ENCODE assay signal across 1 cellular context in the genomic region with DNA sequence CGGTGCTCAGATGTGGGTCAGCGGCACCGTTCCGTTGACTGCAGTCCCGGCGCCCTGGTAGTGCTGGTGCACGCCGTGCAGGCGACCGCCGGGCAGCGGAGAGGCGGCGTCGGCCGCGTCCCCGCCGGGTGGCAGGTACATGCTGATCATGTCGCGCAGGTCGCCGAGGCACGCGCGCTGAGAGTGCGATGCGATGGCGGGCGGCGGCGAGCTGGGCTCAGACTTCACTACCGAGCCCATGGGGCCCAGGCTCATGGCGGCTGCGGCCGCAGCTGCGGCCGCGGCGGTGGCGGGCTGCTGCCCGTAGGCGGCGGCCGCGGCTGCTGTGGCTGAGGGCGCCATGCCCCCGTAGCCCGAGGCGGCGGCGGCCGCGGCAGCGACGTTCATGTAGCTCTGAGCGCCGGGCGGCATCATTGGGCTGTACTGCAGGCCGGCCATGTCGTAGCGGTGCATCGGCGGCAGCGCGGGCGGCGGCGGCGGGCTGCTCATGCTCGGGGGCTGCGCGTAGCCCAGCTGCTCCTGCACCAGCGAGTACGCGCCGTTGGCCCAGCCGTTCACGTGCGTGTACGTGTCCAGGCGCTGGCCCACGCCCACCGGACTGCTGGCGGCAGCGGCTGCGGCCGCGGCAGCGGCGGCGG.
TF ChIP-seq lines count a peak whose summit lies in the region.

No MANE protein-coding gene starts in this region.

TF ChIP-seq in GM23338, 12 proteins besides CTCF, POLR2A, EP300 and RAD21 (continued from another document):
- TF ChIP-seq, protein P1, sequence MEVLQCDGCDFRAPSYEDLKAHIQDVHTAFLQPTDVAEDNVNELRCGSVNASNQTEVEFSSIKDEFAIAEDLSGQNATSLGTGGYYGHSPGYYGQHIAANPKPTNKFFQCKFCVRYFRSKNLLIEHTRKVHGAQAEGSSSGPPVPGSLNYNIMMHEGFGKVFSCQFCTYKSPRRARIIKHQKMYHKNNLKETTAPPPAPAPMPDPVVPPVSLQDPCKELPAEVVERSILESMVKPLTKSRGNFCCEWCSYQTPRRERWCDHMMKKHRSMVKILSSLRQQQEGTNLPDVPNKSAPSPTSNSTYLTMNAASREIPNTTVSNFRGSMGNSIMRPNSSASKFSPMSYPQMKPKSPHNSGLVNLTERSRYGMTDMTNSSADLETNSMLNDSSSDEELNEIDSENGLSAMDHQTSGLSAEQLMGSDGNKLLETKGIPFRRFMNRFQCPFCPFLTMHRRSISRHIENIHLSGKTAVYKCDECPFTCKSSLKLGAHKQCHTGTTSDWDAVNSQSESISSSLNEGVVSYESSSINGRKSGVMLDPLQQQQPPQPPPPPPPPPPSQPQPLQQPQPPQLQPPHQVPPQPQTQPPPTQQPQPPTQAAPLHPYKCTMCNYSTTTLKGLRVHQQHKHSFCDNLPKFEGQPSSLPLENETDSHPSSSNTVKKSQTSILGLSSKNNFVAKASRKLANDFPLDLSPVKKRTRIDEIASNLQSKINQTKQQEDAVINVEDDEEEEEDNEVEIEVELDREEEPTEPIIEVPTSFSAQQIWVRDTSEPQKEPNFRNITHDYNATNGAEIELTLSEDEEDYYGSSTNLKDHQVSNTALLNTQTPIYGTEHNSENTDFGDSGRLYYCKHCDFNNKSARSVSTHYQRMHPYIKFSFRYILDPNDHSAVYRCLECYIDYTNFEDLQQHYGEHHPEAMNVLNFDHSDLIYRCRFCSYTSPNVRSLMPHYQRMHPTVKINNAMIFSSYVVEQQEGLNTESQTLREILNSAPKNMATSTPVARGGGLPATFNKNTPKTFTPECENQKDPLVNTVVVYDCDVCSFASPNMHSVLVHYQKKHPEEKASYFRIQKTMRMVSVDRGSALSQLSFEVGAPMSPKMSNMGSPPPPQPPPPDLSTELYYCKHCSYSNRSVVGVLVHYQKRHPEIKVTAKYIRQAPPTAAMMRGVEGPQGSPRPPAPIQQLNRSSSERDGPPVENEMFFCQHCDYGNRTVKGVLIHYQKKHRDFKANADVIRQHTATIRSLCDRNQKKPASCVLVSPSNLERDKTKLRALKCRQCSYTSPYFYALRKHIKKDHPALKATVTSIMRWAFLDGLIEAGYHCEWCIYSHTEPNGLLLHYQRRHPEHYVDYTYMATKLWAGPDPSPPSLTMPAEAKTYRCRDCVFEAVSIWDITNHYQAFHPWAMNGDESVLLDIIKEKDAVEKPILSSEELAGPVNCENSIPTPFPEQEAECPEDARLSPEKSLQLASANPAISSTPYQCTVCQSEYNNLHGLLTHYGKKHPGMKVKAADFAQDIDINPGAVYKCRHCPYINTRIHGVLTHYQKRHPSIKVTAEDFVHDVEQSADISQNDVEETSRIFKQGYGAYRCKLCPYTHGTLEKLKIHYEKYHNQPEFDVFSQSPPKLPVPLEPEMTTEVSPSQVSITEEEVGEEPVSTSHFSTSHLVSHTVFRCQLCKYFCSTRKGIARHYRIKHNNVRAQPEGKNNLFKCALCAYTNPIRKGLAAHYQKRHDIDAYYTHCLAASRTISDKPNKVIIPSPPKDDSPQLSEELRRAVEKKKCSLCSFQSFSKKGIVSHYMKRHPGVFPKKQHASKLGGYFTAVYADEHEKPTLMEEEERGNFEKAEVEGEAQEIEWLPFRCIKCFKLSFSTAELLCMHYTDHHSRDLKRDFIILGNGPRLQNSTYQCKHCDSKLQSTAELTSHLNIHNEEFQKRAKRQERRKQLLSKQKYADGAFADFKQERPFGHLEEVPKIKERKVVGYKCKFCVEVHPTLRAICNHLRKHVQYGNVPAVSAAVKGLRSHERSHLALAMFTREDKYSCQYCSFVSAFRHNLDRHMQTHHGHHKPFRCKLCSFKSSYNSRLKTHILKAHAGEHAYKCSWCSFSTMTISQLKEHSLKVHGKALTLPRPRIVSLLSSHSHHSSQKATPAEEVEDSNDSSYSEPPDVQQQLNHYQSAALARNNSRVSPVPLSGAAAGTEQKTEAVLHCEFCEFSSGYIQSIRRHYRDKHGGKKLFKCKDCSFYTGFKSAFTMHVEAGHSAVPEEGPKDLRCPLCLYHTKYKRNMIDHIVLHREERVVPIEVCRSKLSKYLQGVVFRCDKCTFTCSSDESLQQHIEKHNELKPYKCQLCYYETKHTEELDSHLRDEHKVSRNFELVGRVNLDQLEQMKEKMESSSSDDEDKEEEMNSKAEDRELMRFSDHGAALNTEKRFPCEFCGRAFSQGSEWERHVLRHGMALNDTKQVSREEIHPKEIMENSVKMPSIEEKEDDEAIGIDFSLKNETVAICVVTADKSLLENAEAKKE (CRISPR knock-in tag; IDR thresholded peaks at IDR 0.05), result no peak
- no peak for TF ChIP-seq JUNB (IDR thresholded peaks at IDR 0.05; ENCODE audit: unreplicated experiment)
- no peak for TF ChIP-seq POLR2AphosphoS5 (IDR thresholded peaks at IDR 0.05; ENCODE audit: low read depth)
